Comparison of ENCODE assay signal across 8 cellular contexts in genomic region chr11:65355013-65355775, GRCh38. TPM values are rescaled to one million over a fixed set of nuclear protein-coding genes. Genes with fewer than 3 reads are reported as not detected.
A peak's percentile ranks its signal among the peaks of the same experiment; 100 is the strongest.
DNase-seq lines count a peak whose midpoint lies in the region; ATAC-seq and TF ChIP-seq lines count a peak whose summit lies in the region.

No MANE protein-coding gene starts in this region.

- peak overlapping the region; percentile 84 for H3K4me3 Mint-ChIP-seq in activated naive CD4-positive, alpha-beta T cell treated with anti-CD3 and anti-CD28 coated beads for 36 hours

- no peaks in the 10 kb centered on the region for H3K36me3 Mint-ChIP-seq in activated naive CD4-positive, alpha-beta T cell treated with anti-CD3 and anti-CD28 coated beads for 36 hours (ENCODE audit: low read depth)

- peaks cover 11% of the 10 kb centered on the region for H3K4me1 Mint-ChIP-seq in activated naive CD4-positive, alpha-beta T cell treated with anti-CD3 and anti-CD28 coated beads for 36 hours (ENCODE audit: low read depth)

- no peaks in the 10 kb centered on the region for H3K9me3 Mint-ChIP-seq in activated naive CD4-positive, alpha-beta T cell treated with anti-CD3 and anti-CD28 coated beads for 36 hours

- peaks cover 20 to 24% (median 20%) of the 10 kb centered on the region in 3 donors for H3K36me3 ChIP-seq in skeletal muscle tissue (ENCODE audit: control insufficient read depth in 3 of 3, insufficient read depth in 3 of 3, low read length in 3 of 3)

- H3K27me3 Mint-ChIP-seq in activated naive CD4-positive, alpha-beta T cell treated with anti-CD3 and anti-CD28 coated beads for 36 hours (ENCODE audit: low read depth) = no peaks in the 10 kb centered on the region

- intact Hi-C loops in activated naive CD4-positive, alpha-beta T cell treated with anti-CD3 and anti-CD28 coated beads for 36 hours (cut with micrococcal nuclease) = loop anchor here (2.0 kb wide), 1 partner anchor 22 kb away; the partner anchor contains the start of gene DPF2
- intact Hi-C loops in left cardiac atrium (cut with DNase I) = no loop called here

- H3K9ac ChIP-seq in skeletal muscle tissue (ENCODE audit: low read depth in 1 of 3, low read length in 3 of 3) = peak overlapping the region in 2 of 3 donors; percentile 56 to 74

- peaks cover 0 to 10% (median 0%) of the 10 kb centered on the region in 3 donors for H3K27me3 ChIP-seq in skeletal muscle tissue (ENCODE audit: control insufficient read depth in 3 of 3, insufficient read depth in 3 of 3, low read length in 3 of 3)

- CTCF ChIA-PET in activated naive CD4-positive, alpha-beta T cell treated with anti-CD3 and anti-CD28 coated beads for 36 hours (lab: Charles Lee) = interaction anchor here (1.1 to 1.6 kb wide), 2 partner anchors 25 to 155 kb away, joined by 4 to 7 read pairs; no protein-coding TSS in a partner anchor

- DNase-seq in GM20000 (ENCODE audit: low spot score) = peak; percentile 76
- DNase-seq in HuH-7 (ENCODE audit: low spot score) = peak; percentile 32
- DNase-seq in RPMI8226 = peak; percentile 79
- DNase-seq in activated naive CD4-positive, alpha-beta T cell treated with anti-CD3 and anti-CD28 coated beads for 36 hours = peak; percentile 59
- DNase-seq in left cardiac atrium = peak; percentile 39
- DNase-seq in kidney tubule cell (ENCODE audit: low spot score) = no peak

- H3K27ac ChIP-seq in C4-2B (peak overlapping the region; percentile 64), skeletal muscle tissue (ENCODE audit: low read depth, low read length) (no peak overlapping the region)

- H3K4me1 ChIP-seq in skeletal muscle tissue (ENCODE audit: control insufficient read depth in 3 of 3, insufficient read depth in 3 of 3, low read length in 3 of 3) = peaks cover 25 to 34% (median 33%) of the 10 kb centered on the region in 3 donors

- no peak for TF ChIP-seq CTCF in C4-2B (conservative IDR thresholded peaks at IDR 0.05)
- no peak for TF ChIP-seq CTCF in GM20000 (IDR thresholded peaks at IDR 0.05; ENCODE audit: extremely low read depth, missing control alignments)

- ATAC-seq in left cardiac atrium = peak; percentile 2 to 5

- no peaks in the 10 kb centered on the region for H3K9me3 ChIP-seq in skeletal muscle tissue (ENCODE audit: control insufficient read depth in 3 of 3, low read length in 3 of 3)

- H3K27ac Mint-ChIP-seq in activated naive CD4-positive, alpha-beta T cell treated with anti-CD3 and anti-CD28 coated beads for 36 hours = no peak overlapping the region

- peak overlapping the region; percentile 48 to 91 (median 70) for H3K4me3 ChIP-seq in skeletal muscle tissue (ENCODE audit: low read length in 3 of 3)

RNA-seq across cellular contexts. Expression of gene TIGD3, which starts 0.6 kb away (rescaled TPM):
- under 1 TPM; 0.32 to 0.62 TPM for total RNA-seq in activated naive CD4-positive, alpha-beta T cell treated with anti-CD3 and anti-CD28 coated beads for 36 hours
- total RNA-seq in left cardiac atrium = under 1 TPM in 1 of 2 donors, not detected in 1; 0.12 TPM
- not detected for total RNA-seq in skeletal muscle tissue

RNA-seq across cellular contexts. Expression of gene DPF2, which starts 21.5 kb away (rescaled TPM):
- 10 to 100 TPM; 61.3 to 63.0 TPM for total RNA-seq in activated naive CD4-positive, alpha-beta T cell treated with anti-CD3 and anti-CD28 coated beads for 36 hours
- total RNA-seq in left cardiac atrium (10 to 100 TPM; 46.7 to 47.7 TPM), skeletal muscle tissue (24.5 TPM)

RNA-seq across cellular contexts. Expression of gene SLC25A45, which starts 27.3 kb away (rescaled TPM):
- total RNA-seq in activated naive CD4-positive, alpha-beta T cell treated with anti-CD3 and anti-CD28 coated beads for 36 hours = 10 to 100 TPM; 10.4 to 12.1 TPM
- total RNA-seq in left cardiac atrium (1 to 10 TPM; 4.1 to 7.2 TPM), skeletal muscle tissue (3.7 TPM)

RNA-seq across cellular contexts. Expression of gene FRMD8, which starts 31.2 kb away (rescaled TPM):
- 10 to 100 TPM; 38.2 to 40.0 TPM for total RNA-seq in activated naive CD4-positive, alpha-beta T cell treated with anti-CD3 and anti-CD28 coated beads for 36 hours
- total RNA-seq in left cardiac atrium = 10 to 100 TPM; 13.4 to 21.5 TPM
- total RNA-seq in skeletal muscle tissue = 8.4 TPM

RNA-seq across cellular contexts. Expression of gene CDC42EP2, which starts 40.5 kb away (rescaled TPM):
- total RNA-seq in activated naive CD4-positive, alpha-beta T cell treated with anti-CD3 and anti-CD28 coated beads for 36 hours = 1 to 10 TPM in 1 of 2 experiments, under 1 TPM in 1; 0.57 to 1.5 TPM
- total RNA-seq in left cardiac atrium (10 to 100 TPM; 21.7 to 28.9 TPM), skeletal muscle tissue (19.3 TPM)
